ENCODE assay signal across 1 cellular context in the genomic region with DNA sequence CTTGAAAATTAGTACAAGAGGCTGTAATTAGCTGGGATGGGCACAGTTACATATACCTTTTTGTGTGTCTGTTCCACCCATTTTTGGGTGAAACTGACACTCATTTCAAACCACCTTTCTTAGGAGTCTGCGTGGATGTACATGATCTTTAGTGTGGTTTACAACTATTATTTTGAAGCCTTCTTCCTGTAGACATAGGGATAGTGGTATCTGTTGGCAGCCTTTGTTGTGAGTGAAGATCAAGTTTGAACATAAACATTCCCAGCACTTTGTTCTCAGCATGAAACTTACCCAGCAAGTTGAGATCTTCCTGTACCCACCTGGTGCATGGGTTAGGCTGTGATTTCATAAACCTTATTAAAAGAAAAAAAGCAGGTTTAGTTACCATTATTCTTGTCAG.
TF ChIP-seq lines count a peak whose summit lies in the region.

No MANE protein-coding gene starts in this region.

TF ChIP-seq in SK-N-SH treated with all-trans-retinoic acid at 6 μM for 48 hours, 23 proteins besides CTCF, POLR2A, EP300 and RAD21 (continued from another document):
- TF ChIP-seq, protein P1, sequence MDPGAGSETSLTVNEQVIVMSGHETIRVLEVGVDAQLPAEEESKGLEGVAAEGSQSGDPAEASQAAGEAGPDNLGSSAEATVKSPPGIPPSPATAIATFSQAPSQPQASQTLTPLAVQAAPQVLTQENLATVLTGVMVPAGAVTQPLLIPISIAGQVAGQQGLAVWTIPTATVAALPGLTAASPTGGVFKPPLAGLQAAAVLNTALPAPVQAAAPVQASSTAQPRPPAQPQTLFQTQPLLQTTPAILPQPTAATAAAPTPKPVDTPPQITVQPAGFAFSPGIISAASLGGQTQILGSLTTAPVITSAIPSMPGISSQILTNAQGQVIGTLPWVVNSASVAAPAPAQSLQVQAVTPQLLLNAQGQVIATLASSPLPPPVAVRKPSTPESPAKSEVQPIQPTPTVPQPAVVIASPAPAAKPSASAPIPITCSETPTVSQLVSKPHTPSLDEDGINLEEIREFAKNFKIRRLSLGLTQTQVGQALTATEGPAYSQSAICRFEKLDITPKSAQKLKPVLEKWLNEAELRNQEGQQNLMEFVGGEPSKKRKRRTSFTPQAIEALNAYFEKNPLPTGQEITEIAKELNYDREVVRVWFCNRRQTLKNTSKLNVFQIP (CRISPR knock-in tag; IDR thresholded peaks at IDR 0.05; ENCODE audit: borderline replicate concordance, low read depth) = no peak
- no peak for TF ChIP-seq ARNTL (CRISPR knock-in tag; IDR thresholded peaks at IDR 0.05; ENCODE audit: borderline replicate concordance, low read depth)
- no peak for TF ChIP-seq BACH2 (CRISPR knock-in tag; IDR thresholded peaks at IDR 0.05; ENCODE audit: borderline replicate concordance)
- no peak for TF ChIP-seq GLIS3 (CRISPR knock-in tag; IDR thresholded peaks at IDR 0.05)
- TF ChIP-seq, protein P2, sequence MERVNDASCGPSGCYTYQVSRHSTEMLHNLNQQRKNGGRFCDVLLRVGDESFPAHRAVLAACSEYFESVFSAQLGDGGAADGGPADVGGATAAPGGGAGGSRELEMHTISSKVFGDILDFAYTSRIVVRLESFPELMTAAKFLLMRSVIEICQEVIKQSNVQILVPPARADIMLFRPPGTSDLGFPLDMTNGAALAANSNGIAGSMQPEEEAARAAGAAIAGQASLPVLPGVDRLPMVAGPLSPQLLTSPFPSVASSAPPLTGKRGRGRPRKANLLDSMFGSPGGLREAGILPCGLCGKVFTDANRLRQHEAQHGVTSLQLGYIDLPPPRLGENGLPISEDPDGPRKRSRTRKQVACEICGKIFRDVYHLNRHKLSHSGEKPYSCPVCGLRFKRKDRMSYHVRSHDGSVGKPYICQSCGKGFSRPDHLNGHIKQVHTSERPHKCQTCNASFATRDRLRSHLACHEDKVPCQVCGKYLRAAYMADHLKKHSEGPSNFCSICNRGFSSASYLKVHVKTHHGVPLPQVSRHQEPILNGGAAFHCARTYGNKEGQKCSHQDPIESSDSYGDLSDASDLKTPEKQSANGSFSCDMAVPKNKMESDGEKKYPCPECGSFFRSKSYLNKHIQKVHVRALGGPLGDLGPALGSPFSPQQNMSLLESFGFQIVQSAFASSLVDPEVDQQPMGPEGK (CRISPR knock-in tag; IDR thresholded peaks at IDR 0.05; ENCODE audit: borderline replicate concordance) = no peak
TF ChIP-seq in SK-N-SH treated with all-trans-retinoic acid at 6 μM for 48 hours: peak in this region for 0.
